In the genomic region with DNA sequence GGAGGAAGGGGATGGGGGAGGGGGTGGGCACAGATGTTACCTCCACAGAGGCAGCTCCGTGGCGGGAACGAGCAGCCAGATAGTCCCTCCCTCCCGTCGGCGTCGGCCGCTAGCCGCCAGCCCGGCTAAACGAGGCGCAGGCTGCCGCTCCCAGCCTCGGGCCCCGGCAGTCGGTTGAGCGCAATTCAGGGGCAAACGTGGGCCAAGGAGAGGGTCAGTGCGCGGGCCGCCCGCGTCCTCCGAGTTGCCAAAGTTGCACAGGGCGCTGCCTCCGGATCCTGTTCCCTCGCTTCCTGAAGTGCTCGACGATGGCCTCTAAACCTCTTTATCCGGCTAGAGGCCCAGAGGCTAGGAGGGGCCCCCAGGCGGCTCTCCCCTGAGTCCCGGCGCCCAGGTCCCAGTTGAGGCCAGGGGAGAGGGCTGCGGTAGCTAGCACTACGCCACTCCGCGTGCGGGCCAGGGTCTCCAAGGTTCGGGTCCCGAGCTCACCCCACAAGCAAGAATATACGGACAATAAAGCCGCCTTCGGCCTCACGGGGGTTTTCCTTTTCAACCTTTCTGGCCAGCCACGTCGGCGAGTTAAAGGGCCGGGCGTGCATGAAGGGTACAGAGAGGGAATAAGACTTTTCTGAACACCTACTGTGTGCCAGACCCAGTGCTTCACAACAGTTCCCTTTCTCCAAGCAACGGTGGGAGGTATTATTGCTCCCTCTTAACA, we compare ENCODE assay signal across 10 cellular contexts.
A peak's percentile ranks its signal among the peaks of the same experiment; 100 is the strongest.
DNase-seq lines count a peak whose midpoint lies in the region; ATAC-seq and TF ChIP-seq lines count a peak whose summit lies in the region.
"Had no signal": no experiment of that assay in that cellular context is flagged by ENCODE, and none has a peak within 500 bp of the region (broad histone marks: within the 10 kb centered on the region; RNA-seq: fewer than 3 reads in every experiment).

No MANE protein-coding gene starts in this region.

- H3K4me1 Mint-ChIP-seq in CD4-positive, alpha-beta T cell (ENCODE audit: low read depth), result peaks cover 10% of the 10 kb centered on the region
- peaks cover 0 to 2% of the 10 kb centered on the region in 2 donors for H3K4me1 Mint-ChIP-seq in effector memory CD8-positive, alpha-beta T cell (ENCODE audit: low read depth in 2 of 2)
- peaks cover 14% of the 10 kb centered on the region for H3K4me1 Mint-ChIP-seq in neural crest cell

- no peaks in the 10 kb centered on the region for H3K36me3 Mint-ChIP-seq in CD4-positive, alpha-beta T cell (ENCODE audit: low read depth)
- no peaks in the 10 kb centered on the region for H3K36me3 Mint-ChIP-seq in effector memory CD8-positive, alpha-beta T cell (ENCODE audit: insufficient read depth)
- H3K36me3 Mint-ChIP-seq in neural crest cell (ENCODE audit: low read depth), result no peaks in the 10 kb centered on the region

- ATAC-seq in CD4-positive, alpha-beta T cell (ENCODE audit: poor library complexity), result no peak
- no peak for ATAC-seq in effector memory CD8-positive, alpha-beta T cell (replicated peaks)
- ATAC-seq in HG03159 (IDR thresholded peaks at IDR 0.05; ENCODE audit: unreplicated experiment) (no peak), GM18868 (IDR thresholded peaks at IDR 0.05; ENCODE audit: unreplicated experiment) (no peak), GM18520 (IDR thresholded peaks at IDR 0.05; ENCODE audit: unreplicated experiment) (no peak)

- H3K27ac Mint-ChIP-seq in CD4-positive, alpha-beta T cell, result no peak overlapping the region
- H3K27ac Mint-ChIP-seq in effector memory CD8-positive, alpha-beta T cell, result no peak overlapping the region
- no peak overlapping the region for H3K27ac Mint-ChIP-seq in neural crest cell (ENCODE audit: unreplicated experiment)

- POLR2A ChIA-PET in CD4-positive, alpha-beta T cell (lab: Charles Lee), result interaction anchor here (0.5 kb wide), 1 partner anchor 141 kb away, joined by 3 read pairs; no protein-coding TSS in a partner anchor

- CTCF ChIA-PET in CD4-positive, alpha-beta T cell (lab: Charles Lee), result no interaction called here

- no peaks in the 10 kb centered on the region for H3K9me3 Mint-ChIP-seq in CD4-positive, alpha-beta T cell
- H3K9me3 Mint-ChIP-seq in effector memory CD8-positive, alpha-beta T cell, result no peaks in the 10 kb centered on the region
- no peaks in the 10 kb centered on the region for H3K9me3 Mint-ChIP-seq in neural crest cell

- peak overlapping the region; percentile 70 for H3K4me3 Mint-ChIP-seq in CD4-positive, alpha-beta T cell
- H3K4me3 Mint-ChIP-seq in effector memory CD8-positive, alpha-beta T cell, result peak overlapping the region; percentile 51 to 70
- H3K4me3 Mint-ChIP-seq in neural crest cell, result peak overlapping the region; percentile 74

- no peaks in the 10 kb centered on the region for H3K9me3 ChIP-seq in CD4-positive, alpha-beta T cell (ENCODE audit: control insufficient read depth, low read length)

- H2AFZ ChIP-seq in KMS-11 (ENCODE audit: low read depth), result peak overlapping the region; percentile 86

- H3K79me2 ChIP-seq in KMS-11 (ENCODE audit: insufficient read depth, low read depth), result no peaks in the 10 kb centered on the region

- H3K27ac ChIP-seq in CD4-positive, alpha-beta T cell (ENCODE audit: low read depth, low read length), result no peak overlapping the region
- no peak overlapping the region for H3K27ac ChIP-seq in KMS-11
- H3K27ac ChIP-seq: epithelial cell of prostate had no signal

- TF ChIP-seq CTCF in CD4-positive, alpha-beta T cell (IDR thresholded peaks at IDR 0.05), result no peak
- no peak for TF ChIP-seq CTCF in KMS-11 (conservative IDR thresholded peaks at IDR 0.05; ENCODE audit: low read depth, low read length)
- TF ChIP-seq CTCF in neural crest cell (conservative IDR thresholded peaks at IDR 0.05), result no peak

- H3K4me3 ChIP-seq in KMS-11 (IDR thresholded peaks at IDR 0.05; ENCODE audit: insufficient read depth, low read depth, low read length), result no peak overlapping the region

- H3K4me1 ChIP-seq in KMS-11 (ENCODE audit: low read depth, poor library complexity, severe bottlenecking), result no peaks in the 10 kb centered on the region

- no peak for DNase-seq in CD4-positive, alpha-beta T cell
- no peak for DNase-seq in effector memory CD8-positive, alpha-beta T cell
- no peak for DNase-seq in neural crest cell (ENCODE audit: low read depth, low spot score)
- DNase-seq in activated CD8-positive, alpha-beta memory T cell treated with anti-CD3 and anti-CD28 coated beads, Interleukin-2, amount 50 U/mL, for 4 hours, result no peak
- DNase-seq: T-helper 9 cell had no signal

- intact Hi-C loops in CD4-positive, alpha-beta T cell (cut with DNase I, micrococcal nuclease), result no loop called here

- H3K9ac ChIP-seq in KMS-11, result peak overlapping the region; percentile 35; the same call in 1 of the 2 replicates

- H4K20me1 ChIP-seq in KMS-11 (ENCODE audit: insufficient read depth), result no peaks in the 10 kb centered on the region

- H3K27me3 Mint-ChIP-seq in CD4-positive, alpha-beta T cell, result peaks cover 80% of the 10 kb centered on the region
- H3K27me3 Mint-ChIP-seq in effector memory CD8-positive, alpha-beta T cell, result peaks cover 33 to 67% of the 10 kb centered on the region in 2 donors
- peaks cover 96% of the 10 kb centered on the region for H3K27me3 Mint-ChIP-seq in neural crest cell (ENCODE audit: low read depth)

- H3K4me2 ChIP-seq in KMS-11, result peak overlapping the region; percentile 53

- no peaks in the 10 kb centered on the region for H3K36me3 ChIP-seq in KMS-11 (ENCODE audit: insufficient read depth)

- H3K27me3 ChIP-seq in CD4-positive, alpha-beta T cell (ENCODE audit: control insufficient read depth, insufficient read depth, low read length), result peaks cover 86% of the 10 kb centered on the region
- H3K27me3 ChIP-seq in KMS-11 (ENCODE audit: insufficient read depth, low read depth), result no peaks in the 10 kb centered on the region
